ENCODE assay signal across 8 cellular contexts in the genomic region with DNA sequence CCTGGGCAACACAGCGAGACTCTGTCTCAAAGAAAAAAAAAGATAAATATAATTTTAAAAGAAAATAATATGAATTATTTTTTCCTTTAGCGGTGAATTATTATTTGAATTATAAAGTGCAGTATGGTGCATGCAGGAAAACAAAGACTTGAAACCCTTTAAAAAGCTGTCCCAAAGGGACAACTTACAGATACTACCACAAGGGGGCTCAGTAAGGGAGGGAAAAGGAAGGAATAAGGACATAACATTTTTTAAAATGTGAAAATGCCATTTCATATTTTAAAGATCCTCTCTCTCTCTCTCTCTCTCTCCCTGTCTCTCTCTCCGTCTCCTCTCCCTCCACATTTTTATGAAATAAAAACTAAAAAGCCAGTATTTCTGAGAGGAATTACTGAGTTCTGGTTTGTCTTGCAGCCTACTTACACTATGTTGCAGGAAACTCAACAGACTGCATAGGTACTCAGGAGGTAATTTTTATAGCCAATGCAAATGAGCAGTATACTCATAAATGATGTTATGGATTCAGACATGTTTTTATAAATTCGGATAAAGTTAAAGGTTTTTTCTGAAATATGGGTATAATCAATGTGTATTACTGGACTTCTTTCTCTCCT.
A peak's percentile ranks its signal among the peaks of the same experiment; 100 is the strongest.
DNase-seq lines count a peak whose midpoint lies in the region; ATAC-seq and TF ChIP-seq lines count a peak whose summit lies in the region.

No MANE protein-coding gene starts in this region.

- peak; percentile 32 to 53 for DNase-seq in AML-193 (lab: John Stamatoyannopoulos, UW)
- peak; percentile 20 for DNase-seq in SW480 (ENCODE audit: low spot score)
- peak; percentile 22 for DNase-seq in iPS-NIHi7 (ENCODE audit: extremely low spot score)
- no peak for DNase-seq in stimulated activated naive CD8-positive, alpha-beta T cell treated with anti-CD3 and anti-CD28 coated beads, Interleukin-15, Interleukin-2, amounts not matched to agents 100 U/mL and 50 U/mL, for 24 hours
- no peak for DNase-seq in nucleus accumbens (lab: John Stamatoyannopoulos, UW)

- TF ChIP-seq EP300 in Ishikawa (IDR thresholded peaks at IDR 0.05; ENCODE audit: borderline replicate concordance): no peak

- peak; percentile 81 for ATAC-seq in GM18868 (IDR thresholded peaks at IDR 0.05; ENCODE audit: unreplicated experiment)
- no peak for ATAC-seq in HG02623 (IDR thresholded peaks at IDR 0.05; ENCODE audit: unreplicated experiment)
- no peak for ATAC-seq in stimulated activated naive CD8-positive, alpha-beta T cell treated with anti-CD3 and anti-CD28 coated beads, Interleukin-15, Interleukin-2, amounts not matched to agents 100 U/mL and 50 U/mL, for 24 hours

- peak; percentile 56 for TF ChIP-seq RAD21 in Ishikawa (IDR thresholded peaks at IDR 0.05; ENCODE audit: low read depth)

TF ChIP-seq in Ishikawa, 13 proteins besides CTCF, POLR2A, EP300 and RAD21:
- TF ChIP-seq CEBPB (IDR thresholded peaks at IDR 0.05) (no peak), YY1 (IDR thresholded peaks at IDR 0.05; ENCODE audit: low read depth) (no peak), FOXM1 (IDR thresholded peaks at IDR 0.05; ENCODE audit: borderline replicate concordance, low read depth) (no peak), TAF1 (IDR thresholded peaks at IDR 0.05; ENCODE audit: low read depth) (no peak), EGR1 (IDR thresholded peaks at IDR 0.05) (no peak), TEAD4 (IDR thresholded peaks at IDR 0.05) (no peak), NFIC (IDR thresholded peaks at IDR 0.05) (no peak), ZBTB7A (IDR thresholded peaks at IDR 0.05; ENCODE audit: low read depth) (no peak), TCF12 (IDR thresholded peaks at IDR 0.05; ENCODE audit: low read depth) (no peak), CREB1 (IDR thresholded peaks at IDR 0.05; ENCODE audit: low read depth) (no peak)
- TF ChIP-seq, protein P1, sequence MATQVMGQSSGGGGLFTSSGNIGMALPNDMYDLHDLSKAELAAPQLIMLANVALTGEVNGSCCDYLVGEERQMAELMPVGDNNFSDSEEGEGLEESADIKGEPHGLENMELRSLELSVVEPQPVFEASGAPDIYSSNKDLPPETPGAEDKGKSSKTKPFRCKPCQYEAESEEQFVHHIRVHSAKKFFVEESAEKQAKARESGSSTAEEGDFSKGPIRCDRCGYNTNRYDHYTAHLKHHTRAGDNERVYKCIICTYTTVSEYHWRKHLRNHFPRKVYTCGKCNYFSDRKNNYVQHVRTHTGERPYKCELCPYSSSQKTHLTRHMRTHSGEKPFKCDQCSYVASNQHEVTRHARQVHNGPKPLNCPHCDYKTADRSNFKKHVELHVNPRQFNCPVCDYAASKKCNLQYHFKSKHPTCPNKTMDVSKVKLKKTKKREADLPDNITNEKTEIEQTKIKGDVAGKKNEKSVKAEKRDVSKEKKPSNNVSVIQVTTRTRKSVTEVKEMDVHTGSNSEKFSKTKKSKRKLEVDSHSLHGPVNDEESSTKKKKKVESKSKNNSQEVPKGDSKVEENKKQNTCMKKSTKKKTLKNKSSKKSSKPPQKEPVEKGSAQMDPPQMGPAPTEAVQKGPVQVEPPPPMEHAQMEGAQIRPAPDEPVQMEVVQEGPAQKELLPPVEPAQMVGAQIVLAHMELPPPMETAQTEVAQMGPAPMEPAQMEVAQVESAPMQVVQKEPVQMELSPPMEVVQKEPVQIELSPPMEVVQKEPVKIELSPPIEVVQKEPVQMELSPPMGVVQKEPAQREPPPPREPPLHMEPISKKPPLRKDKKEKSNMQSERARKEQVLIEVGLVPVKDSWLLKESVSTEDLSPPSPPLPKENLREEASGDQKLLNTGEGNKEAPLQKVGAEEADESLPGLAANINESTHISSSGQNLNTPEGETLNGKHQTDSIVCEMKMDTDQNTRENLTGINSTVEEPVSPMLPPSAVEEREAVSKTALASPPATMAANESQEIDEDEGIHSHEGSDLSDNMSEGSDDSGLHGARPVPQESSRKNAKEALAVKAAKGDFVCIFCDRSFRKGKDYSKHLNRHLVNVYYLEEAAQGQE (IDR thresholded peaks at IDR 0.05; ENCODE audit: low read depth): no peak
- TF ChIP-seq, protein P2, sequence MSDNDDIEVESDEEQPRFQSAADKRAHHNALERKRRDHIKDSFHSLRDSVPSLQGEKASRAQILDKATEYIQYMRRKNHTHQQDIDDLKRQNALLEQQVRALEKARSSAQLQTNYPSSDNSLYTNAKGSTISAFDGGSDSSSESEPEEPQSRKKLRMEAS (IDR thresholded peaks at IDR 0.05): no peak
- TF ChIP-seq, protein P3, sequence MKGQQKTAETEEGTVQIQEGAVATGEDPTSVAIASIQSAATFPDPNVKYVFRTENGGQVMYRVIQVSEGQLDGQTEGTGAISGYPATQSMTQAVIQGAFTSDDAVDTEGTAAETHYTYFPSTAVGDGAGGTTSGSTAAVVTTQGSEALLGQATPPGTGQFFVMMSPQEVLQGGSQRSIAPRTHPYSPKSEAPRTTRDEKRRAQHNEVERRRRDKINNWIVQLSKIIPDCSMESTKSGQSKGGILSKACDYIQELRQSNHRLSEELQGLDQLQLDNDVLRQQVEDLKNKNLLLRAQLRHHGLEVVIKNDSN (IDR thresholded peaks at IDR 0.05): no peak

Comparison
In these comparisons a context has a peak if more than half of its experiments do, and no peak if none do; other contexts are left out.
1. DNase-seq: peak in AML-193 (2 of 2), SW480 (single experiment) and iPS-NIHi7 (single experiment); none in stimulated activated naive CD8-positive, alpha-beta T cell treated with anti-CD3 and anti-CD28 coated beads, Interleukin-15, Interleukin-2, amounts not matched to agents 100 U/mL and 50 U/mL, for 24 hours (single experiment) and nucleus accumbens (0 of 56).